ENCODE assay signal across 25 cellular contexts in the genomic region with DNA sequence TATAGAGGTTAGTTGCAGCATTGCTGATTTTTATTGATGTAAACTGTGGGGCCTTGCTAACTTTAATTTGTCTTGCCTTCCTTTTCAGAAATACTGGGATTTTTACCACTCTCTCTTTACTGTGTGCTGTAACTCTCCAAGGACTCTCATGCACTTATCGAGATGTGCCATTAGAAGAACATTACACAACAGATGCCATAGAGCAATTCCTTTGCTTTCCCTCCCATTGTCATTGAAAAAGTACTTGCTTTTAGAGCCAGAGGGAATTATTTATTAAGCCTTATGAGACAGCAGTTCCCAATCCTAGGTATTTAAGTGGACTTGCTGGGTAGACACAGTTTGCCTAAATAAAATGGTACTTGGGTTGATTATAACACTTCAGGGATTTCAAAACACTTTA. TPM values are rescaled to one million over a fixed set of nuclear protein-coding genes. Genes with fewer than 3 reads are reported as not detected.
"Had no signal": no experiment of that assay in that cellular context is flagged by ENCODE, and none has a peak within 500 bp of the region (broad histone marks: within the 10 kb centered on the region; RNA-seq: fewer than 3 reads in every experiment).

No MANE protein-coding gene starts in this region.

- H3K27me3 ChIP-seq: ovary, stomach, testis, thyroid gland, transverse colon, upper lobe of left lung had no signal

- H3K9me3 ChIP-seq: left ventricle myocardium inferior, ovary, stomach, testis, thyroid gland, transverse colon, upper lobe of left lung had no signal

- H3K4me3 ChIP-seq: left ventricle myocardium inferior, lung, ovary, skin epidermis, stomach, testis, thyroid gland, transverse colon, upper lobe of left lung had no signal

- ATAC-seq: natural killer cell; right cardiac atrium; sciatic nerve; stimulated activated naive B cell treated with anti-CD40 and anti-IgM and Interleukin-4, amounts not matched to agents 10 μg/mL and 1 μg/mL and 100 μg/mL, for 72 hours; stimulated activated naive CD8-positive, alpha-beta T cell treated with anti-CD3 and anti-CD28 coated beads, Interleukin-15, Interleukin-2, amounts not matched to agents 100 U/mL and 50 U/mL, for 24 hours had no signal

- H3K27ac ChIP-seq: left ventricle myocardium inferior, ovary, skin epidermis, stomach, testis, thyroid gland, transverse colon, upper lobe of left lung had no signal

- H3K4me1 ChIP-seq: left ventricle myocardium inferior, stomach, testis, transverse colon, upper lobe of left lung had no signal

- DNase-seq: hippocampal formation; kidney; left ventricle myocardium inferior; mesendoderm; naive B cell; natural killer cell; nephron progenitor cell; ovary; right cardiac atrium; stimulated activated CD4-positive, alpha-beta T cell treated with anti-CD3 and anti-CD28 coated beads, Interleukin-12 subunit alpha, Interleukin-12 subunit beta, amount 100 ng/mL, for 4 hours; stimulated activated CD4-positive, alpha-beta T cell treated with anti-CD3 and anti-CD28 coated beads, Interleukin-15, amount 100 ng/mL, for 24 hours; stimulated activated CD4-positive, alpha-beta T cell treated with anti-CD3 and anti-CD28 coated beads, Interleukin-2, amount 100 ng/mL, for 24 hours; stimulated activated CD4-positive, alpha-beta T cell treated with anti-CD3 and anti-CD28 coated beads, Interleukin-4, amount 100 ng/mL, for 1 hour; stimulated activated naive B cell treated with anti-CD40 and anti-IgM and Interleukin-4, amounts not matched to agents 10 μg/mL and 1 μg/mL and 100 μg/mL, for 72 hours; stimulated activated naive CD8-positive, alpha-beta T cell treated with anti-CD3 and anti-CD28 coated beads, Interleukin-15, Interleukin-2, amounts not matched to agents 100 U/mL and 50 U/mL, for 24 hours; stomach; testis; thyroid gland; upper lobe of left lung had no signal

- H3K36me3 ChIP-seq: left ventricle myocardium inferior, ovary, stomach, thyroid gland, transverse colon, upper lobe of left lung had no signal

RNA-seq across cellular contexts. Expression of a gene that starts 51.7 kb away (rescaled TPM):
- total RNA-seq: kidney, natural killer cell, progenitor cell of endocrine pancreas, renal cortical epithelial cell, transverse colon had no signal
